26 cellular contexts compared by ENCODE assay signal in genomic region chr16:75792781-75793180, GRCh38.
"Had no signal": no experiment of that assay in that cellular context is flagged by ENCODE, and none has a peak within 500 bp of the region (broad histone marks: within the 10 kb centered on the region; RNA-seq: fewer than 3 reads in every experiment).

No MANE protein-coding gene starts in this region.

- H3K9ac ChIP-seq: parathyroid adenoma had no signal

- H3K4me3 ChIP-seq: hepatocyte, lung, psoas muscle, spleen, tibial artery, upper lobe of left lung, uterus had no signal

- DNase-seq: dermis blood vessel endothelial cell; effector CD4-positive, alpha-beta T cell; endodermal cell; erythroblast; foreskin melanocyte; head of caudate nucleus; kidney; left colon; left ventricle myocardium superior; mesendoderm; naive B cell; psoas muscle; spleen; stimulated activated CD4-positive, alpha-beta T cell treated with anti-CD3 and anti-CD28 coated beads, Interleukin-15, amount 100 ng/mL, for 24 hours; stimulated activated CD4-positive, alpha-beta T cell treated with anti-CD3 and anti-CD28 coated beads, Interleukin-1b, Interleukin-23, amount 100 ng/mL, for 48 hours; stimulated activated CD4-positive, alpha-beta T cell treated with anti-CD3 and anti-CD28 coated beads, Interleukin-4, amount 100 ng/mL, for 24 hours; tibial artery; upper lobe of left lung; uterus had no signal

- H3K4me3 Mint-ChIP-seq: endodermal cell; naive B cell; nephron; stimulated activated memory B cell treated with anti-CD40 and anti-IgM and Interleukin-4, amounts not matched to agents 10 μg/mL and 1 μg/mL and 100 μg/mL, for 72 hours; stimulated activated naive CD8-positive, alpha-beta T cell treated with anti-CD3 and anti-CD28 coated beads, Interleukin-15, Interleukin-2, amounts not matched to agents 100 ng/mL and 50 ng/mL, for 24 hours had no signal

- H3K36me3 ChIP-seq: spleen, tibial artery, upper lobe of left lung, uterus had no signal

- H3K4me1 ChIP-seq: parathyroid adenoma, psoas muscle, spleen, tibial artery, upper lobe of left lung, uterus had no signal

- H3K4me2 ChIP-seq: hepatocyte had no signal

- H2AFZ ChIP-seq: hepatocyte, parathyroid adenoma had no signal

- H3K9me3 ChIP-seq: psoas muscle, spleen, tibial artery, upper lobe of left lung, uterus had no signal

- H3K9me3 Mint-ChIP-seq: nephron; stimulated activated naive CD8-positive, alpha-beta T cell treated with anti-CD3 and anti-CD28 coated beads, Interleukin-15, Interleukin-2, amounts not matched to agents 100 ng/mL and 50 ng/mL, for 24 hours had no signal

- H3K36me3 Mint-ChIP-seq: naive B cell; stimulated activated memory B cell treated with anti-CD40 and anti-IgM and Interleukin-4, amounts not matched to agents 10 μg/mL and 1 μg/mL and 100 μg/mL, for 72 hours had no signal

- H3K4me1 Mint-ChIP-seq: naive B cell; nephron; stimulated activated memory B cell treated with anti-CD40 and anti-IgM and Interleukin-4, amounts not matched to agents 10 μg/mL and 1 μg/mL and 100 μg/mL, for 72 hours had no signal

- H3K79me2 ChIP-seq: hepatocyte, parathyroid adenoma had no signal

- H3K27ac ChIP-seq: hepatocyte, parathyroid adenoma, psoas muscle, spleen, tibial artery, upper lobe of left lung, uterus had no signal

- ATAC-seq: left colon; left ventricle myocardium superior; psoas muscle; sciatic nerve; stimulated activated memory B cell treated with anti-CD40 and anti-IgM and Interleukin-4, amounts not matched to agents 10 μg/mL and 1 μg/mL and 100 μg/mL, for 72 hours had no signal

- H3K27me3 ChIP-seq: hepatocyte, tibial artery, upper lobe of left lung, uterus had no signal

- H3K27ac Mint-ChIP-seq: endodermal cell; naive B cell; nephron; stimulated activated memory B cell treated with anti-CD40 and anti-IgM and Interleukin-4, amounts not matched to agents 10 μg/mL and 1 μg/mL and 100 μg/mL, for 72 hours; stimulated activated naive CD8-positive, alpha-beta T cell treated with anti-CD3 and anti-CD28 coated beads, Interleukin-15, Interleukin-2, amounts not matched to agents 100 ng/mL and 50 ng/mL, for 24 hours had no signal
